1 cellular context compared by ENCODE assay signal in the genomic region with DNA sequence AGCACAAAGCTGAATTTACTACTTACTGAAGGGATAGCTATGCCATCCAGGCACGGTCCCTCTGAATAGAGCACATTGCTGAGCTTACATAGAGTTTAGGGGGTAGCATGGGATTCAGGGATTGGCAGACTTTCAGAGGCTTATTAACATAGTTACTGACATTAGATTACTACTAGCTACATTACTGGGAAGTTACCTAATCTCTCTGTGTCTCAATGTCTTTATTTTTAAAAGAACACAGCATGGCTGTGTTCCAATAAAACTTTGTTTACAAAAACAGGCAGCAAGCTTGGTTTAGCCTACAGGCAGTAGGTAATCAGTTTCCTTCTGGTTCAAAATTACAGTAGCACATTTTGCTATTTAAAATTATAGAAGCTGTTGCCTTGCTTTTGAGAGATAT.
TF ChIP-seq lines count a peak whose summit lies in the region.

No MANE protein-coding gene starts in this region.

TF ChIP-seq in GM23338, 12 proteins besides CTCF, POLR2A, EP300 and RAD21 (continued from another document):
- TF ChIP-seq, protein P1, sequence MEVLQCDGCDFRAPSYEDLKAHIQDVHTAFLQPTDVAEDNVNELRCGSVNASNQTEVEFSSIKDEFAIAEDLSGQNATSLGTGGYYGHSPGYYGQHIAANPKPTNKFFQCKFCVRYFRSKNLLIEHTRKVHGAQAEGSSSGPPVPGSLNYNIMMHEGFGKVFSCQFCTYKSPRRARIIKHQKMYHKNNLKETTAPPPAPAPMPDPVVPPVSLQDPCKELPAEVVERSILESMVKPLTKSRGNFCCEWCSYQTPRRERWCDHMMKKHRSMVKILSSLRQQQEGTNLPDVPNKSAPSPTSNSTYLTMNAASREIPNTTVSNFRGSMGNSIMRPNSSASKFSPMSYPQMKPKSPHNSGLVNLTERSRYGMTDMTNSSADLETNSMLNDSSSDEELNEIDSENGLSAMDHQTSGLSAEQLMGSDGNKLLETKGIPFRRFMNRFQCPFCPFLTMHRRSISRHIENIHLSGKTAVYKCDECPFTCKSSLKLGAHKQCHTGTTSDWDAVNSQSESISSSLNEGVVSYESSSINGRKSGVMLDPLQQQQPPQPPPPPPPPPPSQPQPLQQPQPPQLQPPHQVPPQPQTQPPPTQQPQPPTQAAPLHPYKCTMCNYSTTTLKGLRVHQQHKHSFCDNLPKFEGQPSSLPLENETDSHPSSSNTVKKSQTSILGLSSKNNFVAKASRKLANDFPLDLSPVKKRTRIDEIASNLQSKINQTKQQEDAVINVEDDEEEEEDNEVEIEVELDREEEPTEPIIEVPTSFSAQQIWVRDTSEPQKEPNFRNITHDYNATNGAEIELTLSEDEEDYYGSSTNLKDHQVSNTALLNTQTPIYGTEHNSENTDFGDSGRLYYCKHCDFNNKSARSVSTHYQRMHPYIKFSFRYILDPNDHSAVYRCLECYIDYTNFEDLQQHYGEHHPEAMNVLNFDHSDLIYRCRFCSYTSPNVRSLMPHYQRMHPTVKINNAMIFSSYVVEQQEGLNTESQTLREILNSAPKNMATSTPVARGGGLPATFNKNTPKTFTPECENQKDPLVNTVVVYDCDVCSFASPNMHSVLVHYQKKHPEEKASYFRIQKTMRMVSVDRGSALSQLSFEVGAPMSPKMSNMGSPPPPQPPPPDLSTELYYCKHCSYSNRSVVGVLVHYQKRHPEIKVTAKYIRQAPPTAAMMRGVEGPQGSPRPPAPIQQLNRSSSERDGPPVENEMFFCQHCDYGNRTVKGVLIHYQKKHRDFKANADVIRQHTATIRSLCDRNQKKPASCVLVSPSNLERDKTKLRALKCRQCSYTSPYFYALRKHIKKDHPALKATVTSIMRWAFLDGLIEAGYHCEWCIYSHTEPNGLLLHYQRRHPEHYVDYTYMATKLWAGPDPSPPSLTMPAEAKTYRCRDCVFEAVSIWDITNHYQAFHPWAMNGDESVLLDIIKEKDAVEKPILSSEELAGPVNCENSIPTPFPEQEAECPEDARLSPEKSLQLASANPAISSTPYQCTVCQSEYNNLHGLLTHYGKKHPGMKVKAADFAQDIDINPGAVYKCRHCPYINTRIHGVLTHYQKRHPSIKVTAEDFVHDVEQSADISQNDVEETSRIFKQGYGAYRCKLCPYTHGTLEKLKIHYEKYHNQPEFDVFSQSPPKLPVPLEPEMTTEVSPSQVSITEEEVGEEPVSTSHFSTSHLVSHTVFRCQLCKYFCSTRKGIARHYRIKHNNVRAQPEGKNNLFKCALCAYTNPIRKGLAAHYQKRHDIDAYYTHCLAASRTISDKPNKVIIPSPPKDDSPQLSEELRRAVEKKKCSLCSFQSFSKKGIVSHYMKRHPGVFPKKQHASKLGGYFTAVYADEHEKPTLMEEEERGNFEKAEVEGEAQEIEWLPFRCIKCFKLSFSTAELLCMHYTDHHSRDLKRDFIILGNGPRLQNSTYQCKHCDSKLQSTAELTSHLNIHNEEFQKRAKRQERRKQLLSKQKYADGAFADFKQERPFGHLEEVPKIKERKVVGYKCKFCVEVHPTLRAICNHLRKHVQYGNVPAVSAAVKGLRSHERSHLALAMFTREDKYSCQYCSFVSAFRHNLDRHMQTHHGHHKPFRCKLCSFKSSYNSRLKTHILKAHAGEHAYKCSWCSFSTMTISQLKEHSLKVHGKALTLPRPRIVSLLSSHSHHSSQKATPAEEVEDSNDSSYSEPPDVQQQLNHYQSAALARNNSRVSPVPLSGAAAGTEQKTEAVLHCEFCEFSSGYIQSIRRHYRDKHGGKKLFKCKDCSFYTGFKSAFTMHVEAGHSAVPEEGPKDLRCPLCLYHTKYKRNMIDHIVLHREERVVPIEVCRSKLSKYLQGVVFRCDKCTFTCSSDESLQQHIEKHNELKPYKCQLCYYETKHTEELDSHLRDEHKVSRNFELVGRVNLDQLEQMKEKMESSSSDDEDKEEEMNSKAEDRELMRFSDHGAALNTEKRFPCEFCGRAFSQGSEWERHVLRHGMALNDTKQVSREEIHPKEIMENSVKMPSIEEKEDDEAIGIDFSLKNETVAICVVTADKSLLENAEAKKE (CRISPR knock-in tag; IDR thresholded peaks at IDR 0.05), result no peak
- TF ChIP-seq STAT1 (IDR thresholded peaks at IDR 0.05; ENCODE audit: unreplicated experiment) (no peak), EZH2 (IDR thresholded peaks at IDR 0.05; ENCODE audit: low read depth, unreplicated experiment) (no peak)
